In the genomic region with DNA sequence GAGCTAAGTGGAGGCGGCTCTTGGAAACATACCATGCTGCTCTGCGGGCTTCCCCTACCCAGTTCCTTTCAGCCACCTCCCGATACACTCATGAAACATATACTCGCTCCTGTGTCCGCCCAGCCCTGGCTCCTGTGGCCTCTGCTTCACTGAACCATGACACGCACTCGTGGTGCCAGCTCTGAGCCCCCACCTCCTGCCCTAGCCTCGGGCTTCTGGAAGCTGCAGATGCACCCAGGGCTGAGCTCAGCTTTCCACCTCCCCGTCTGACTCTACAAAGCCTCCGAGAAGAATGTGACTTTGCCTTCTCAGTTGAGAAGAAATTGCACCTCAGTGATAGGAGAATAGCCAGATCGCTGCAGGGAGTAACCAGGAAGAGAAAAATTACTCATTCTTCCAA, we compare ENCODE assay signal across 33 cellular contexts. TPM values are rescaled to one million over a fixed set of nuclear protein-coding genes. Genes with fewer than 3 reads are reported as not detected.
"Had no signal": no experiment of that assay in that cellular context is flagged by ENCODE, and none has a peak within 500 bp of the region (broad histone marks: within the 10 kb centered on the region; RNA-seq: fewer than 3 reads in every experiment).

No MANE protein-coding gene starts in this region.

- H3K36me3 Mint-ChIP-seq: activated CD4-positive, alpha-beta memory T cell treated with anti-CD3 and anti-CD28 coated beads for 36 hours; activated naive CD4-positive, alpha-beta T cell treated with anti-CD3 and anti-CD28 coated beads, Interleukin-2, amount 10 ng/mL, durations not matched to agents 7 days and 5 days; activated naive CD8-positive, alpha-beta T cell treated with anti-CD3 and anti-CD28 coated beads, Interleukin-2, amount 10 ng/mL, durations not matched to agents 7 days and 5 days; brain; naive B cell had no signal

- H3K9me3 Mint-ChIP-seq: activated CD4-positive, alpha-beta memory T cell treated with anti-CD3 and anti-CD28 coated beads for 36 hours; activated naive CD4-positive, alpha-beta T cell treated with anti-CD3 and anti-CD28 coated beads, Interleukin-2, amount 10 ng/mL, durations not matched to agents 7 days and 5 days; activated naive CD8-positive, alpha-beta T cell treated with anti-CD3 and anti-CD28 coated beads, Interleukin-2, amount 10 ng/mL, durations not matched to agents 7 days and 5 days; activated T-cell treated with anti-CD3 and anti-CD28 coated beads, Interleukin-2, amount 50 U/mL, for 24 hours; nephron progenitor cell had no signal

- H3K4me1 Mint-ChIP-seq: naive B cell had no signal

- H3K4me3 Mint-ChIP-seq: activated CD4-positive, alpha-beta memory T cell treated with anti-CD3 and anti-CD28 coated beads for 36 hours; activated naive CD4-positive, alpha-beta T cell treated with anti-CD3 and anti-CD28 coated beads, Interleukin-2, amount 10 ng/mL, durations not matched to agents 7 days and 5 days; activated naive CD8-positive, alpha-beta T cell treated with anti-CD3 and anti-CD28 coated beads, Interleukin-2, amount 10 ng/mL, durations not matched to agents 7 days and 5 days; activated T-cell treated with anti-CD3 and anti-CD28 coated beads, Interleukin-2, amount 50 U/mL, for 24 hours; brain; naive B cell; nephron progenitor cell had no signal

- H3K27ac ChIP-seq: ascending aorta, cardiac muscle cell, coronary artery, dorsolateral prefrontal cortex, gastrocnemius medialis, ovary, sigmoid colon, suprapubic skin, tibial nerve, VCaP had no signal

- FAIRE-seq: islet of Langerhans, small intestine had no signal

- DNase-seq: activated CD4-positive, alpha-beta memory T cell treated with anti-CD3 and anti-CD28 coated beads for 36 hours; activated CD4-positive, alpha-beta T cell treated with anti-CD3 and anti-CD28 coated beads for 48 hours; activated CD8-positive, alpha-beta memory T cell treated with anti-CD3 and anti-CD28 coated beads, Interleukin-2, amount 50 U/mL, for 48 hours; activated gamma-delta T cell; activated naive CD4-positive, alpha-beta T cell treated with anti-CD3 and anti-CD28 coated beads, Interleukin-2, amount 10 ng/mL, durations not matched to agents 7 days and 5 days; activated naive CD8-positive, alpha-beta T cell treated with anti-CD3 and anti-CD28 coated beads, Interleukin-2, amount 10 ng/mL, durations not matched to agents 7 days and 5 days; activated T-cell treated with anti-CD3 and anti-CD28 coated beads, Interleukin-2, amount 50 U/mL, for 24 hours; dorsolateral prefrontal cortex; effector memory CD4-positive, alpha-beta T cell; erythroblast; gastrocnemius medialis; glutamatergic neuron; left cardiac atrium; mammary epithelial cell; naive B cell; nephron progenitor cell; ovary; sigmoid colon; small intestine; stimulated activated CD4-positive, alpha-beta T cell treated with anti-CD3 and anti-CD28 coated beads, Interleukin-15, amount 100 ng/mL, for 24 hours; stimulated activated CD4-positive, alpha-beta T cell treated with anti-CD3 and anti-CD28 coated beads, Interleukin-2, amount 100 ng/mL, for 24 hours; stimulated activated naive CD4-positive, alpha-beta T cell had no signal

- ATAC-seq: gastrocnemius medialis, left cardiac atrium had no signal

- H3K27ac Mint-ChIP-seq: activated CD4-positive, alpha-beta memory T cell treated with anti-CD3 and anti-CD28 coated beads for 36 hours; activated naive CD4-positive, alpha-beta T cell treated with anti-CD3 and anti-CD28 coated beads, Interleukin-2, amount 10 ng/mL, durations not matched to agents 7 days and 5 days; activated T-cell treated with anti-CD3 and anti-CD28 coated beads, Interleukin-2, amount 50 U/mL, for 24 hours; naive B cell; nephron progenitor cell; progenitor cell of endocrine pancreas had no signal

- H3K9me3 ChIP-seq: ascending aorta, gastrocnemius medialis, ovary, sigmoid colon, suprapubic skin, tibial nerve had no signal

- H3K4me3 ChIP-seq: ascending aorta, cardiac muscle cell, coronary artery, dorsolateral prefrontal cortex, gastrocnemius medialis, ovary, sigmoid colon, suprapubic skin, tibial nerve had no signal

- H3K4me1 ChIP-seq: ascending aorta, gastrocnemius medialis, sigmoid colon, suprapubic skin, tibial nerve had no signal

- H3K36me3 ChIP-seq: ascending aorta, cardiac muscle cell, gastrocnemius medialis, ovary, sigmoid colon, suprapubic skin, tibial nerve had no signal

- H3K27me3 ChIP-seq: ascending aorta, cardiac muscle cell, ovary, tibial nerve had no signal

RNA-seq across cellular contexts. Expression of gene CALB2, which starts 11.0 kb away (rescaled TPM):
- total RNA-seq: activated CD4-positive, alpha-beta memory T cell treated with anti-CD3 and anti-CD28 coated beads for 36 hours; activated naive CD8-positive, alpha-beta T cell treated with anti-CD3 and anti-CD28 coated beads, Interleukin-2, amount 10 ng/mL, durations not matched to agents 7 days and 5 days; liver; renal cortical epithelial cell had no signal
- polyA plus RNA-seq: liver had no signal
